ENCODE assay signal across 27 cellular contexts in the genomic region with DNA sequence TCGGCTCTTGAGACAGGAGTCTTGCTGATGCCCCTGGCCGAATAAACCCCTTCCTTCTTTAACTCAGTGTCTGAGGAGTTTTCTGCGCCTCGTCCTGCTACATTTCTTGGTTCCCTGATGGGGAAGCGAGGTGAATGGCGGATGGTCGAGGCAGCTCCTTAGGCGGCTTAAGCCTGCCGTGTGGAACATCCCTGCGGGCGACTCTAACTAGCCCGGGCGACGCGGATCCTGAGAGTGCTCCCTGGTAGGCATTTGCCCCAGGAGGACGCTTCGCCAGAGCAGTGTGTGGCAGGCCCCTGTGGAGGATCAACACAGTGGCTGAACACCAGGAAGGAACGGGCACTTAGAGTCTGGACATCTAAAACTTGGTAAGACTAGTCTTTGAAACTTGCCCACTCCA.
"Had no signal": no experiment of that assay in that cellular context is flagged by ENCODE, and none has a peak within 500 bp of the region (broad histone marks: within the 10 kb centered on the region; RNA-seq: fewer than 3 reads in every experiment).

No MANE protein-coding gene starts in this region.

- H3K36me3 Mint-ChIP-seq: mesothelial cell of epicardium; naive thymus-derived CD8-positive, alpha-beta T cell; stimulated activated memory B cell treated with anti-CD40 and anti-IgM and Interleukin-4, amounts not matched to agents 10 μg/mL and 1 μg/mL and 100 μg/mL, for 72 hours had no signal

- H3K4me3 Mint-ChIP-seq: memory B cell; mesothelial cell of epicardium; stimulated activated memory B cell treated with anti-CD40 and anti-IgM and Interleukin-4, amounts not matched to agents 10 μg/mL and 1 μg/mL and 100 μg/mL, for 72 hours had no signal

- H3K9me3 Mint-ChIP-seq: memory B cell; mesothelial cell of epicardium; naive thymus-derived CD8-positive, alpha-beta T cell; nephron progenitor cell; stimulated activated memory B cell treated with anti-CD40 and anti-IgM and Interleukin-4, amounts not matched to agents 10 μg/mL and 1 μg/mL and 100 μg/mL, for 72 hours had no signal

- H3K9me3 ChIP-seq: gastrocnemius medialis, ovary, psoas muscle, spleen, thoracic aorta, tibial nerve, upper lobe of right lung, uterus had no signal

- H3K36me3 ChIP-seq: gastrocnemius medialis, ovary, spleen, thoracic aorta, tibial nerve, upper lobe of right lung, uterus had no signal

- H3K79me2 ChIP-seq: hepatocyte had no signal

- ATAC-seq: gastrocnemius medialis; left lobe of liver; naive thymus-derived CD8-positive, alpha-beta T cell; psoas muscle; right cardiac atrium; stimulated activated memory B cell treated with anti-CD40 and anti-IgM and Interleukin-4, amounts not matched to agents 10 μg/mL and 1 μg/mL and 100 μg/mL, for 72 hours; stimulated activated naive CD8-positive, alpha-beta T cell treated with anti-CD3 and anti-CD28 coated beads, Interleukin-15, Interleukin-2, amounts not matched to agents 100 U/mL and 50 U/mL, for 24 hours; upper lobe of right lung had no signal

- FAIRE-seq: colon, kidney had no signal

- H3K27me3 ChIP-seq: dorsolateral prefrontal cortex, gastrocnemius medialis, hepatocyte, ovary, spleen, tibial nerve, upper lobe of right lung, uterus had no signal

- H3K27ac Mint-ChIP-seq: memory B cell; stimulated activated memory B cell treated with anti-CD40 and anti-IgM and Interleukin-4, amounts not matched to agents 10 μg/mL and 1 μg/mL and 100 μg/mL, for 72 hours had no signal

- H3K27ac ChIP-seq: dorsolateral prefrontal cortex, gastrocnemius medialis, ovary, psoas muscle, skin epidermis, spleen, thoracic aorta, tibial nerve, upper lobe of right lung, uterus had no signal

- H3K4me2 ChIP-seq: hepatocyte had no signal

- DNase-seq: dorsolateral prefrontal cortex; effector CD4-positive, alpha-beta T cell; gastrocnemius medialis; head of caudate nucleus; kidney; naive thymus-derived CD8-positive, alpha-beta T cell; nephron progenitor cell; occipital lobe; ovary; stimulated activated CD4-positive, alpha-beta T cell treated with anti-CD3 and anti-CD28 coated beads, Interleukin-4, amount 100 ng/mL, for 4 hours; stimulated activated naive CD8-positive, alpha-beta T cell treated with anti-CD3 and anti-CD28 coated beads, Interleukin-15, Interleukin-2, amounts not matched to agents 100 U/mL and 50 U/mL, for 24 hours; substantia nigra; upper lobe of right lung; uterus had no signal

- H3K27me3 Mint-ChIP-seq: memory B cell; naive thymus-derived CD8-positive, alpha-beta T cell; stimulated activated memory B cell treated with anti-CD40 and anti-IgM and Interleukin-4, amounts not matched to agents 10 μg/mL and 1 μg/mL and 100 μg/mL, for 72 hours had no signal

- H3K4me1 ChIP-seq: psoas muscle had no signal

- H3K4me3 ChIP-seq: dorsolateral prefrontal cortex, gastrocnemius medialis, hepatocyte, lung, ovary, psoas muscle, skin epidermis, spleen, thoracic aorta, tibial nerve, upper lobe of right lung, uterus had no signal
